In genomic region chr12:126424696-126425095, GRCh38 we compare ENCODE assay signal across 19 cellular contexts.
"Had no signal": no experiment of that assay in that cellular context is flagged by ENCODE, and none has a peak within 500 bp of the region (broad histone marks: within the 10 kb centered on the region; RNA-seq: fewer than 3 reads in every experiment).

No MANE protein-coding gene starts in this region.

- H3K4me3 ChIP-seq: cardiac muscle cell, dorsolateral prefrontal cortex, lung, ovary, psoas muscle, smooth muscle cell, thoracic aorta, upper lobe of left lung had no signal

- DNase-seq: activated CD4-positive, alpha-beta T cell treated with anti-CD3 and anti-CD28 coated beads for 4 hours; activated CD8-positive, alpha-beta T cell treated with anti-CD3 and anti-CD28 coated beads for 36 hours; activated naive CD4-positive, alpha-beta T cell treated with anti-CD3 and anti-CD28 coated beads for 36 hours; activated T-cell treated with anti-CD3 and anti-CD28 coated beads, Interleukin-2, amount 50 U/mL, for 24 hours; dorsolateral prefrontal cortex; hypothalamus; natural killer cell; ovary; psoas muscle; stimulated activated CD4-positive, alpha-beta T cell treated with anti-CD3 and anti-CD28 coated beads, Interleukin-4, amount 100 ng/mL, for 24 hours; stimulated activated naive B cell treated with anti-CD40 and anti-IgM and Interleukin-4, amounts not matched to agents 10 μg/mL and 1 μg/mL and 100 μg/mL, for 72 hours; upper lobe of left lung had no signal

- ATAC-seq: activated CD8-positive, alpha-beta T cell treated with anti-CD3 and anti-CD28 coated beads for 36 hours; left lobe of liver; natural killer cell; psoas muscle; right cardiac atrium; stimulated activated naive B cell treated with anti-CD40 and anti-IgM and Interleukin-4, amounts not matched to agents 10 μg/mL and 1 μg/mL and 100 μg/mL, for 72 hours; WTC11 had no signal
